Comparison of ENCODE assay signal across 1 cellular context in genomic region chr12:90021729-90022249, GRCh38.
TF ChIP-seq lines count a peak whose summit lies in the region.

No MANE protein-coding gene starts in this region.

TF ChIP-seq in HEK293, 187 proteins besides CTCF, POLR2A, EP300 and RAD21 (continued from another document):
- TF ChIP-seq, protein P1, sequence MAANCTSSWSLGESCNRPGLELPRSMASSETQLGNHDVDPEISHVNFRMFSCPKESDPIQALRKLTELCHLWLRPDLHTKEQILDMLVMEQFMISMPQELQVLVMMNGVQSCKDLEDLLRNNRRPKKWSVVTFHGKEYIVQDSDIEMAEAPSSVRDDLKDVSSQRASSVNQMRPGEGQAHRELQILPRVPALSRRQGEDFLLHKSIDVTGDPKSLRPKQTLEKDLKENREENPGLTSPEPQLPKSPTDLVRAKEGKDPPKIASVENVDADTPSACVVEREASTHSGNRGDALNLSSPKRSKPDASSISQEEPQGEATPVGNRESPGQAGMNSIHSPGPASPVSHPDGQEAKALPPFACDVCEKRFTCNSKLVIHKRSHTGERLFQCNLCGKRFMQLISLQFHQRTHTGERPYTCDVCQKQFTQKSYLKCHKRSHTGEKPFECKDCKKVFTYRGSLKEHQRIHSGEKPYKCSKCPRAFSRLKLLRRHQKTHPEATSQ (tag by site-specific recombination; IDR thresholded peaks at IDR 0.05) = no peak
- TF ChIP-seq ZBTB7A (tag by site-specific recombination; IDR thresholded peaks at IDR 0.05; ENCODE audit: low read depth) (no peak), ZNF449 (tag by site-specific recombination; IDR thresholded peaks at IDR 0.05) (no peak)
- TF ChIP-seq, protein P2, sequence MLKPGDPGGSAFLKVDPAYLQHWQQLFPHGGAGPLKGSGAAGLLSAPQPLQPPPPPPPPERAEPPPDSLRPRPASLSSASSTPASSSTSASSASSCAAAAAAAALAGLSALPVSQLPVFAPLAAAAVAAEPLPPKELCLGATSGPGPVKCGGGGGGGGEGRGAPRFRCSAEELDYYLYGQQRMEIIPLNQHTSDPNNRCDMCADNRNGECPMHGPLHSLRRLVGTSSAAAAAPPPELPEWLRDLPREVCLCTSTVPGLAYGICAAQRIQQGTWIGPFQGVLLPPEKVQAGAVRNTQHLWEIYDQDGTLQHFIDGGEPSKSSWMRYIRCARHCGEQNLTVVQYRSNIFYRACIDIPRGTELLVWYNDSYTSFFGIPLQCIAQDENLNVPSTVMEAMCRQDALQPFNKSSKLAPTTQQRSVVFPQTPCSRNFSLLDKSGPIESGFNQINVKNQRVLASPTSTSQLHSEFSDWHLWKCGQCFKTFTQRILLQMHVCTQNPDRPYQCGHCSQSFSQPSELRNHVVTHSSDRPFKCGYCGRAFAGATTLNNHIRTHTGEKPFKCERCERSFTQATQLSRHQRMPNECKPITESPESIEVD (tag by site-specific recombination; IDR thresholded peaks at IDR 0.05) = 0 out of 2 replicates have a peak, but pooled peaks have one; percentile 10
- TF ChIP-seq, protein P3, sequence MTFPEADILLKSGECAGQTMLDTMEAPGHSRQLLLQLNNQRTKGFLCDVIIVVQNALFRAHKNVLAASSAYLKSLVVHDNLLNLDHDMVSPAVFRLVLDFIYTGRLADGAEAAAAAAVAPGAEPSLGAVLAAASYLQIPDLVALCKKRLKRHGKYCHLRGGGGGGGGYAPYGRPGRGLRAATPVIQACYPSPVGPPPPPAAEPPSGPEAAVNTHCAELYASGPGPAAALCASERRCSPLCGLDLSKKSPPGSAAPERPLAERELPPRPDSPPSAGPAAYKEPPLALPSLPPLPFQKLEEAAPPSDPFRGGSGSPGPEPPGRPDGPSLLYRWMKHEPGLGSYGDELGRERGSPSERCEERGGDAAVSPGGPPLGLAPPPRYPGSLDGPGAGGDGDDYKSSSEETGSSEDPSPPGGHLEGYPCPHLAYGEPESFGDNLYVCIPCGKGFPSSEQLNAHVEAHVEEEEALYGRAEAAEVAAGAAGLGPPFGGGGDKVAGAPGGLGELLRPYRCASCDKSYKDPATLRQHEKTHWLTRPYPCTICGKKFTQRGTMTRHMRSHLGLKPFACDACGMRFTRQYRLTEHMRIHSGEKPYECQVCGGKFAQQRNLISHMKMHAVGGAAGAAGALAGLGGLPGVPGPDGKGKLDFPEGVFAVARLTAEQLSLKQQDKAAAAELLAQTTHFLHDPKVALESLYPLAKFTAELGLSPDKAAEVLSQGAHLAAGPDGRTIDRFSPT (tag by site-specific recombination; IDR thresholded peaks at IDR 0.05) = no peak
TF ChIP-seq in HEK293: peak in this region for 1.
